2 cellular contexts compared by ENCODE assay signal in genomic region chr17:64496786-64497564, GRCh38.
TF ChIP-seq lines count a peak whose summit lies in the region.

Gene POLG2, minus strand, starts transcription at chr17:64497054. Its CDS starts 86 bp downstream, at chr17:64496968.

TF ChIP-seq in A549, 52 proteins besides CTCF, POLR2A, EP300 and RAD21 (continued from another document):
- TF ChIP-seq REST (IDR thresholded peaks at IDR 0.05) = peak; percentile 61
- peak; percentile 44; the same call in 1 of the 2 replicates for TF ChIP-seq FOXS1 (CRISPR knock-in tag; IDR thresholded peaks at IDR 0.05)
- TF ChIP-seq HDAC2 (IDR thresholded peaks at IDR 0.05) = no peak
- peak; percentile 62; the same call in 1 of the 2 replicates for TF ChIP-seq MAZ (IDR thresholded peaks at IDR 0.05; ENCODE audit: borderline replicate concordance, low read depth, low read length)

TF ChIP-seq in GM12878, 131 proteins besides CTCF, POLR2A, EP300 and RAD21 (continued from another document and continues in another):
- TF ChIP-seq PAX5 (IDR thresholded peaks at IDR 0.05; ENCODE audit: borderline replicate concordance, low read depth, low read length) (peak; percentile 85; the same call in 1 of the 2 replicates), EED (IDR thresholded peaks at IDR 0.05; ENCODE audit: low read depth) (0 out of 2 replicates have a peak, but pooled peaks have one; percentile 19), PML (IDR thresholded peaks at IDR 0.05; ENCODE audit: low read length) (peak; percentile 96), ATF2 (IDR thresholded peaks at IDR 0.05; ENCODE audit: low read length) (peak; percentile 60; the same call in 1 of the 2 replicates), SIX5 (IDR thresholded peaks at IDR 0.05; ENCODE audit: low read depth, low read length, severe bottlenecking) (no peak), SMC3 (IDR thresholded peaks at IDR 0.05; ENCODE audit: borderline replicate concordance, low read length) (peak; percentile 42; the same call in 1 of the 2 replicates), KAT2A (conservative IDR thresholded peaks at IDR 0.05; ENCODE audit: control insufficient read depth, low read depth, low read length) (no peak), MEF2A (IDR thresholded peaks at IDR 0.05; ENCODE audit: insufficient read depth, low read depth, low read length) (peak; percentile 59; the same call in 1 of the 2 replicates), ZNF384 (IDR thresholded peaks at IDR 0.05; ENCODE audit: borderline replicate concordance, low read depth, low read length) (no peak), TCF3 (IDR thresholded peaks at IDR 0.05; ENCODE audit: borderline replicate concordance, insufficient read depth, low read depth, low read length) (0 out of 2 replicates have a peak, but pooled peaks have one; percentile 56), LARP7 (IDR thresholded peaks at IDR 0.05) (peak; percentile 33; the same call in 1 of the 2 replicates), GATAD2B (conservative IDR thresholded peaks at IDR 0.05; ENCODE audit: low read depth) (0 out of 2 replicates have a peak, but pooled peaks have one; percentile 20), TCF12 (IDR thresholded peaks at IDR 0.05; ENCODE audit: low read depth, low read length) (0 out of 2 replicates have a peak, but pooled peaks have one; percentile 43), HDAC2 (IDR thresholded peaks at IDR 0.05) (no peak), NFXL1 (IDR thresholded peaks at IDR 0.05; ENCODE audit: borderline replicate concordance) (no peak), RB1 (IDR thresholded peaks at IDR 0.05; ENCODE audit: borderline replicate concordance) (0 out of 2 replicates have a peak, but pooled peaks have one; percentile 31), MXI1 (IDR thresholded peaks at IDR 0.05; ENCODE audit: low read depth, low read length) (peak; percentile 68; the same call in 1 of the 2 replicates), POLR2AphosphoS2 (IDR thresholded peaks at IDR 0.05; ENCODE audit: low read depth, low read length) (peak; percentile 97), POLR2AphosphoS5 (IDR thresholded peaks at IDR 0.05; ENCODE audit: low read length) (peak; percentile 92), SREBF2 (IDR thresholded peaks at IDR 0.05; ENCODE audit: low read length) (no peak; the same call in 1 of the 2 replicates), NR2C2 (IDR thresholded peaks at IDR 0.05; ENCODE audit: borderline replicate concordance, control insufficient read depth, insufficient read length, low read depth) (no peak), ZBED1 (IDR thresholded peaks at IDR 0.05; ENCODE audit: borderline replicate concordance) (peak; percentile 86), FOXM1 (IDR thresholded peaks at IDR 0.05; ENCODE audit: low read depth, low read length) (peak; percentile 76), NR2F1 (conservative IDR thresholded peaks at IDR 0.05) (0 out of 2 replicates have a peak, but pooled peaks have one; percentile 11), WRNIP1 (IDR thresholded peaks at IDR 0.05; ENCODE audit: borderline replicate concordance, low read depth, low read length) (no peak), ASH2L (IDR thresholded peaks at IDR 0.05; ENCODE audit: borderline replicate concordance, low read depth) (no peak), IKZF2 (IDR thresholded peaks at IDR 0.05) (0 out of 4 replicates have a peak, but pooled peaks of 1 of the 2 experiments have one; percentile 6), NFIC (IDR thresholded peaks at IDR 0.05; ENCODE audit: low read depth, low read length) (peak; percentile 70; the same call in 1 of the 2 replicates), CREM (IDR thresholded peaks at IDR 0.05; ENCODE audit: low read depth) (no peak; the same call in 1 of the 2 replicates), SPI1 (IDR thresholded peaks at IDR 0.05; ENCODE audit: borderline replicate concordance, insufficient read depth, low read depth, low read length) (no peak), KLF5 (IDR thresholded peaks at IDR 0.05; ENCODE audit: partially characterized antibody) (peak; percentile 49), BCL11A (IDR thresholded peaks at IDR 0.05; ENCODE audit: low read depth, low read length) (0 out of 2 replicates have a peak, but pooled peaks have one; percentile 49), HDAC6 (IDR thresholded peaks at IDR 0.05; ENCODE audit: unreplicated experiment) (no peak), TBL1XR1 (IDR thresholded peaks at IDR 0.05; ENCODE audit: low read depth, low read length) (no peak)
- TF ChIP-seq, protein P1, sequence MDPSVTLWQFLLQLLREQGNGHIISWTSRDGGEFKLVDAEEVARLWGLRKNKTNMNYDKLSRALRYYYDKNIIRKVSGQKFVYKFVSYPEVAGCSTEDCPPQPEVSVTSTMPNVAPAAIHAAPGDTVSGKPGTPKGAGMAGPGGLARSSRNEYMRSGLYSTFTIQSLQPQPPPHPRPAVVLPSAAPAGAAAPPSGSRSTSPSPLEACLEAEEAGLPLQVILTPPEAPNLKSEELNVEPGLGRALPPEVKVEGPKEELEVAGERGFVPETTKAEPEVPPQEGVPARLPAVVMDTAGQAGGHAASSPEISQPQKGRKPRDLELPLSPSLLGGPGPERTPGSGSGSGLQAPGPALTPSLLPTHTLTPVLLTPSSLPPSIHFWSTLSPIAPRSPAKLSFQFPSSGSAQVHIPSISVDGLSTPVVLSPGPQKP (IDR thresholded peaks at IDR 0.05; ENCODE audit: low read depth, low read length) = peak; percentile 51; the same call in 1 of the 2 replicates
- TF ChIP-seq, protein P2, sequence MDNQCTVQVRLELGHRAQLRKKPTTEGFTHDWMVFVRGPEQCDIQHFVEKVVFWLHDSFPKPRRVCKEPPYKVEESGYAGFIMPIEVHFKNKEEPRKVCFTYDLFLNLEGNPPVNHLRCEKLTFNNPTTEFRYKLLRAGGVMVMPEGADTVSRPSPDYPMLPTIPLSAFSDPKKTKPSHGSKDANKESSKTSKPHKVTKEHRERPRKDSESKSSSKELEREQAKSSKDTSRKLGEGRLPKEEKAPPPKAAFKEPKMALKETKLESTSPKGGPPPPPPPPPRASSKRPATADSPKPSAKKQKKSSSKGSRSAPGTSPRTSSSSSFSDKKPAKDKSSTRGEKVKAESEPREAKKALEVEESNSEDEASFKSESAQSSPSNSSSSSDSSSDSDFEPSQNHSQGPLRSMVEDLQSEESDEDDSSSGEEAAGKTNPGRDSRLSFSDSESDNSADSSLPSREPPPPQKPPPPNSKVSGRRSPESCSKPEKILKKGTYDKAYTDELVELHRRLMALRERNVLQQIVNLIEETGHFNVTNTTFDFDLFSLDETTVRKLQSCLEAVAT (IDR thresholded peaks at IDR 0.05) = peak; percentile 76; the same call in 1 of the 2 replicates
- TF ChIP-seq, protein P3, sequence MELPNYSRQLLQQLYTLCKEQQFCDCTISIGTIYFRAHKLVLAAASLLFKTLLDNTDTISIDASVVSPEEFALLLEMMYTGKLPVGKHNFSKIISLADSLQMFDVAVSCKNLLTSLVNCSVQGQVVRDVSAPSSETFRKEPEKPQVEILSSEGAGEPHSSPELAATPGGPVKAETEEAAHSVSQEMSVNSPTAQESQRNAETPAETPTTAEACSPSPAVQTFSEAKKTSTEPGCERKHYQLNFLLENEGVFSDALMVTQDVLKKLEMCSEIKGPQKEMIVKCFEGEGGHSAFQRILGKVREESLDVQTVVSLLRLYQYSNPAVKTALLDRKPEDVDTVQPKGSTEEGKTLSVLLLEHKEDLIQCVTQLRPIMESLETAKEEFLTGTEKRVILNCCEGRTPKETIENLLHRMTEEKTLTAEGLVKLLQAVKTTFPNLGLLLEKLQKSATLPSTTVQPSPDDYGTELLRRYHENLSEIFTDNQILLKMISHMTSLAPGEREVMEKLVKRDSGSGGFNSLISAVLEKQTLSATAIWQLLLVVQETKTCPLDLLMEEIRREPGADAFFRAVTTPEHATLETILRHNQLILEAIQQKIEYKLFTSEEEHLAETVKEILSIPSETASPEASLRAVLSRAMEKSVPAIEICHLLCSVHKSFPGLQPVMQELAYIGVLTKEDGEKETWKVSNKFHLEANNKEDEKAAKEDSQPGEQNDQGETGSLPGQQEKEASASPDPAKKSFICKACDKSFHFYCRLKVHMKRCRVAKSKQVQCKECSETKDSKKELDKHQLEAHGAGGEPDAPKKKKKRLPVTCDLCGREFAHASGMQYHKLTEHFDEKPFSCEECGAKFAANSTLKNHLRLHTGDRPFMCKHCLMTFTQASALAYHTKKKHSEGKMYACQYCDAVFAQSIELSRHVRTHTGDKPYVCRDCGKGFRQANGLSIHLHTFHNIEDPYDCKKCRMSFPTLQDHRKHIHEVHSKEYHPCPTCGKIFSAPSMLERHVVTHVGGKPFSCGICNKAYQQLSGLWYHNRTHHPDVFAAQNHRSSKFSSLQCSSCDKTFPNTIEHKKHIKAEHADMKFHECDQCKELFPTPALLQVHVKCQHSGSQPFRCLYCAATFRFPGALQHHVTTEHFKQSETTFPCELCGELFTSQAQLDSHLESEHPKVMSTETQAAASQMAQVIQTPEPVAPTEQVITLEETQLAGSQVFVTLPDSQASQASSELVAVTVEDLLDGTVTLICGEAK (IDR thresholded peaks at IDR 0.05; ENCODE audit: borderline replicate concordance) = peak; percentile 77; the same call in 1 of the 2 replicates
- TF ChIP-seq, protein P4, sequence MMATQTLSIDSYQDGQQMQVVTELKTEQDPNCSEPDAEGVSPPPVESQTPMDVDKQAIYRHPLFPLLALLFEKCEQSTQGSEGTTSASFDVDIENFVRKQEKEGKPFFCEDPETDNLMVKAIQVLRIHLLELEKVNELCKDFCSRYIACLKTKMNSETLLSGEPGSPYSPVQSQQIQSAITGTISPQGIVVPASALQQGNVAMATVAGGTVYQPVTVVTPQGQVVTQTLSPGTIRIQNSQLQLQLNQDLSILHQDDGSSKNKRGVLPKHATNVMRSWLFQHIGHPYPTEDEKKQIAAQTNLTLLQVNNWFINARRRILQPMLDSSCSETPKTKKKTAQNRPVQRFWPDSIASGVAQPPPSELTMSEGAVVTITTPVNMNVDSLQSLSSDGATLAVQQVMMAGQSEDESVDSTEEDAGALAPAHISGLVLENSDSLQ (IDR thresholded peaks at IDR 0.05) = peak; percentile 91
- TF ChIP-seq, protein P5, sequence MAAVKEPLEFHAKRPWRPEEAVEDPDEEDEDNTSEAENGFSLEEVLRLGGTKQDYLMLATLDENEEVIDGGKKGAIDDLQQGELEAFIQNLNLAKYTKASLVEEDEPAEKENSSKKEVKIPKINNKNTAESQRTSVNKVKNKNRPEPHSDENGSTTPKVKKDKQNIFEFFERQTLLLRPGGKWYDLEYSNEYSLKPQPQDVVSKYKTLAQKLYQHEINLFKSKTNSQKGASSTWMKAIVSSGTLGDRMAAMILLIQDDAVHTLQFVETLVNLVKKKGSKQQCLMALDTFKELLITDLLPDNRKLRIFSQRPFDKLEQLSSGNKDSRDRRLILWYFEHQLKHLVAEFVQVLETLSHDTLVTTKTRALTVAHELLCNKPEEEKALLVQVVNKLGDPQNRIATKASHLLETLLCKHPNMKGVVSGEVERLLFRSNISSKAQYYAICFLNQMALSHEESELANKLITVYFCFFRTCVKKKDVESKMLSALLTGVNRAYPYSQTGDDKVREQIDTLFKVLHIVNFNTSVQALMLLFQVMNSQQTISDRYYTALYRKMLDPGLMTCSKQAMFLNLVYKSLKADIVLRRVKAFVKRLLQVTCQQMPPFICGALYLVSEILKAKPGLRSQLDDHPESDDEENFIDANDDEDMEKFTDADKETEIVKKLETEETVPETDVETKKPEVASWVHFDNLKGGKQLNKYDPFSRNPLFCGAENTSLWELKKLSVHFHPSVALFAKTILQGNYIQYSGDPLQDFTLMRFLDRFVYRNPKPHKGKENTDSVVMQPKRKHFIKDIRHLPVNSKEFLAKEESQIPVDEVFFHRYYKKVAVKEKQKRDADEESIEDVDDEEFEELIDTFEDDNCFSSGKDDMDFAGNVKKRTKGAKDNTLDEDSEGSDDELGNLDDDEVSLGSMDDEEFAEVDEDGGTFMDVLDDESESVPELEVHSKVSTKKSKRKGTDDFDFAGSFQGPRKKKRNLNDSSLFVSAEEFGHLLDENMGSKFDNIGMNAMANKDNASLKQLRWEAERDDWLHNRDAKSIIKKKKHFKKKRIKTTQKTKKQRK (IDR thresholded peaks at IDR 0.05; ENCODE audit: low read depth, low read length) = no peak
- TF ChIP-seq, protein P6, sequence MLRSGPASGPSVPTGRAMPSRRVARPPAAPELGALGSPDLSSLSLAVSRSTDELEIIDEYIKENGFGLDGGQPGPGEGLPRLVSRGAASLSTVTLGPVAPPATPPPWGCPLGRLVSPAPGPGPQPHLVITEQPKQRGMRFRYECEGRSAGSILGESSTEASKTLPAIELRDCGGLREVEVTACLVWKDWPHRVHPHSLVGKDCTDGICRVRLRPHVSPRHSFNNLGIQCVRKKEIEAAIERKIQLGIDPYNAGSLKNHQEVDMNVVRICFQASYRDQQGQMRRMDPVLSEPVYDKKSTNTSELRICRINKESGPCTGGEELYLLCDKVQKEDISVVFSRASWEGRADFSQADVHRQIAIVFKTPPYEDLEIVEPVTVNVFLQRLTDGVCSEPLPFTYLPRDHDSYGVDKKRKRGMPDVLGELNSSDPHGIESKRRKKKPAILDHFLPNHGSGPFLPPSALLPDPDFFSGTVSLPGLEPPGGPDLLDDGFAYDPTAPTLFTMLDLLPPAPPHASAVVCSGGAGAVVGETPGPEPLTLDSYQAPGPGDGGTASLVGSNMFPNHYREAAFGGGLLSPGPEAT (IDR thresholded peaks at IDR 0.05; ENCODE audit: low read depth) = peak; percentile 61; the same call in 1 of the 2 replicates
- TF ChIP-seq, protein P7, sequence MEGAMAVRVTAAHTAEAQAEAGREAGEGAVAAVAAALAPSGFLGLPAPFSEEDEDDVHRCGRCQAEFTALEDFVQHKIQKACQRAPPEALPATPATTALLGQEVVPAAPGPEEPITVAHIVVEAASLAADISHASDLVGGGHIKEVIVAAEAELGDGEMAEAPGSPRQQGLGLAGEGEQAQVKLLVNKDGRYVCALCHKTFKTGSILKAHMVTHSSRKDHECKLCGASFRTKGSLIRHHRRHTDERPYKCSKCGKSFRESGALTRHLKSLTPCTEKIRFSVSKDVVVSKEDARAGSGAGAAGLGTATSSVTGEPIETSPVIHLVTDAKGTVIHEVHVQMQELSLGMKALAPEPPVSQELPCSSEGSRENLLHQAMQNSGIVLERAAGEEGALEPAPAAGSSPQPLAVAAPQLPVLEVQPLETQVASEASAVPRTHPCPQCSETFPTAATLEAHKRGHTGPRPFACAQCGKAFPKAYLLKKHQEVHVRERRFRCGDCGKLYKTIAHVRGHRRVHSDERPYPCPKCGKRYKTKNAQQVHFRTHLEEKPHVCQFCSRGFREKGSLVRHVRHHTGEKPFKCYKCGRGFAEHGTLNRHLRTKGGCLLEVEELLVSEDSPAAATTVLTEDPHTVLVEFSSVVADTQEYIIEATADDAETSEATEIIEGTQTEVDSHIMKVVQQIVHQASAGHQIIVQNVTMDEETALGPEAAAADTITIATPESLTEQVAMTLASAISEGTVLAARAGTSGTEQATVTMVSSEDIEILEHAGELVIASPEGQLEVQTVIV (IDR thresholded peaks at IDR 0.05; ENCODE audit: borderline replicate concordance, partially characterized antibody) = peak; percentile 19
